Comparison of ENCODE assay signal across 21 cellular contexts in the genomic region with DNA sequence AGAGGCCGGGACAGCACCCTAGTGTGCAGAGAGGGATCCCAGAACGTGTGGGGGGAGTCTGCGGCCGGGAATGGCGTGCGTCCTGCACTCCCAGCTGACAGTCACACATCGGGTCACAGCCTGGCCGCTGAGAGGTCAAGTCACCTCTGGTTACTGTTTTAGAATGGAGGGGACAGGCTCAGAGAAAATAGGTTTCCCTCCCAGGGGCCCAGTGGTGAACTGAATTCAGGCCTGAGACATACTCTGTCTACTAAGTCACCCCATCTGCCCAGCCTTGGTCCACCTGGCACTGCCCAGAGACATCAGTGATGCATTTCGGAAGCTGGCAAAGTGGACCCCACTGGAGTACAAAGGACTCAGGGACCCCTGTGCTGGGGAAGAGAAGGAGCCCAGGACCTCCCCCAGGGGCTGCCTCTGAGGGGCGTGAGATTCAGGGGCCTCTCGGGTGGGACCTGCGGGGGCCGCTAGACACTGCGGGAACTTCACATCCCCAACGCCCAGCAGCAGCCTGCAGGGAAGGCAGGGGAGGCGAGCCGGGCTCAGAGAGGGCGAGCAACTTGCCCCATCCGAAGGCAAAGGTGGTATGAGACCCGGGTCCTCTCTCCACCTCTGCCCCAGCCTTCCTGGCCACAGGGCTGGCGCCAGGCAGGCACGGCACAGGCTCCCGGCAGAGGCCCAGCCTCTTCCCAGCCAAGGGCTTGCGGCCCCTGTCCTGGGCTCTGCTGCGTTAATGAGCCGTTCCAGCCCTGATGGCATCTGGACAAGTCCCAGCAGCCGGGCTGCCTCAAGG. TPM values are rescaled to one million over a fixed set of nuclear protein-coding genes. Genes with fewer than 3 reads are reported as not detected.
DNase-seq lines count a peak whose midpoint lies in the region; ATAC-seq and TF ChIP-seq lines count a peak whose summit lies in the region.
"Had no signal": no experiment of that assay in that cellular context is flagged by ENCODE, and none has a peak within 500 bp of the region (broad histone marks: within the 10 kb centered on the region; RNA-seq: fewer than 3 reads in every experiment).

No MANE protein-coding gene starts in this region.

- no peak overlapping the region for H3K27ac Mint-ChIP-seq in glutamatergic neuron (ENCODE audit: unreplicated experiment)
- H3K27ac Mint-ChIP-seq: activated CD4-positive, alpha-beta T cell treated with anti-CD3 and anti-CD28 coated beads, Interleukin-2, amount 10 ng/mL, durations not matched to agents 7 days and 5 days; activated T-helper 2 cell treated with anti-CD3 and anti-CD28 coated beads, Interferon-gamma antibody, Interleukin-2, Interleukin-4, amounts not matched to agents 10 μg/mL and 5 μg/mL and 100 μg/mL, durations not matched to agents 14 hours and 24 hours and 36 hours; T-helper 1 cell treated with Interleukin-12 subunit alpha and Interleukin-12 subunit beta and Interleukin-4 antibody, amounts not matched to agents 30 μg/mL and 1 μg/mL, for 36 hours had no signal

- peak overlapping the region; percentile 42 for H3K4me3 Mint-ChIP-seq in glutamatergic neuron (ENCODE audit: unreplicated experiment)
- H3K4me3 Mint-ChIP-seq: activated CD4-positive, alpha-beta T cell treated with anti-CD3 and anti-CD28 coated beads, Interleukin-2, amount 10 ng/mL, durations not matched to agents 7 days and 5 days; T-helper 1 cell treated with Interleukin-12 subunit alpha and Interleukin-12 subunit beta and Interleukin-4 antibody, amounts not matched to agents 30 μg/mL and 1 μg/mL, for 36 hours had no signal

- peaks cover 16% of the 10 kb centered on the region for H3K27me3 Mint-ChIP-seq in glutamatergic neuron (ENCODE audit: unreplicated experiment)

- H3K4me3 ChIP-seq in H7 (ENCODE audit: insufficient read depth, low read depth, low read length), result peak overlapping the region; percentile 30; the same call in 1 of the 2 replicates
- no peak overlapping the region for H3K4me3 ChIP-seq in RWPE2 (ENCODE audit: severe bottlenecking)
- H3K4me3 ChIP-seq in neuron (ENCODE audit: low read length), result peak overlapping the region; percentile 36
- H3K4me3 ChIP-seq: body of pancreas had no signal

- H2AFZ ChIP-seq in neuron (ENCODE audit: low read depth, low read length), result no peak overlapping the region

- H3K27me3 ChIP-seq in H7 (ENCODE audit: control insufficient read depth, insufficient read depth, low read length) (peaks cover 85% of the 10 kb centered on the region), RWPE2 (ENCODE audit: insufficient read depth, poor library complexity, severe bottlenecking) (peaks cover 37% of the 10 kb centered on the region), neuron (ENCODE audit: insufficient read depth, low read length) (peaks cover 79% of the 10 kb centered on the region)

- peaks cover 11% of the 10 kb centered on the region for H3K9me3 Mint-ChIP-seq in glutamatergic neuron (ENCODE audit: unreplicated experiment)
- H3K9me3 Mint-ChIP-seq: activated CD4-positive, alpha-beta T cell treated with anti-CD3 and anti-CD28 coated beads, Interleukin-2, amount 10 ng/mL, durations not matched to agents 7 days and 5 days; activated T-helper 2 cell treated with anti-CD3 and anti-CD28 coated beads, Interferon-gamma antibody, Interleukin-2, Interleukin-4, amounts not matched to agents 10 μg/mL and 5 μg/mL and 100 μg/mL, durations not matched to agents 14 hours and 24 hours and 36 hours; T-helper 1 cell treated with Interleukin-12 subunit alpha and Interleukin-12 subunit beta and Interleukin-4 antibody, amounts not matched to agents 30 μg/mL and 1 μg/mL, for 36 hours had no signal

- H3K36me3 ChIP-seq in H7 (replicated peaks; ENCODE audit: control insufficient read depth, insufficient read depth, low read length) (no peaks in the 10 kb centered on the region), RWPE2 (ENCODE audit: low read depth) (no peaks in the 10 kb centered on the region), neuron (ENCODE audit: insufficient read depth, low read length) (no peaks in the 10 kb centered on the region)
- H3K36me3 ChIP-seq: stomach, upper lobe of left lung had no signal

- DNase-seq in H7 (peak; percentile 69), RWPE2 (ENCODE audit: low spot score) (peak; percentile 66), glutamatergic neuron (peak; percentile 63), posterior vena cava (ENCODE audit: low spot score) (no peak), NCI-H446 treated with DMSO at 0.1 percent for 48 hours (lab: John Stamatoyannopoulos, UW) (no peak)
- DNase-seq: activated CD4-positive, alpha-beta T cell treated with anti-CD3 and anti-CD28 coated beads, Interleukin-2, amount 10 ng/mL, durations not matched to agents 7 days and 5 days; AML-193; body of pancreas; cortex of kidney; EL; foreskin keratinocyte; MM.1S; nucleus accumbens; stimulated activated CD4-positive, alpha-beta T cell treated with anti-CD3 and anti-CD28 coated beads, Interleukin-12 subunit alpha, Interleukin-12 subunit beta, amount 100 ng/mL, for 4 hours; stomach had no signal

- no peak overlapping the region for H3K27ac ChIP-seq in RWPE2 (ENCODE audit: poor library complexity, severe bottlenecking)
- H3K27ac ChIP-seq: body of pancreas, epithelial cell of prostate, foreskin keratinocyte, stomach, upper lobe of left lung had no signal

- peaks cover 7% of the 10 kb centered on the region for H3K4me1 ChIP-seq in RWPE2 (ENCODE audit: insufficient read depth, poor library complexity, severe bottlenecking)
- peaks cover 9% of the 10 kb centered on the region for H3K4me1 ChIP-seq in neuron (ENCODE audit: insufficient read depth, low read length)
- H3K4me1 ChIP-seq: foreskin keratinocyte had no signal

- H3K36me3 Mint-ChIP-seq in glutamatergic neuron (ENCODE audit: unreplicated experiment), result no peaks in the 10 kb centered on the region

- TF ChIP-seq CTCF in RWPE2 (IDR thresholded peaks at IDR 0.05; ENCODE audit: poor library complexity, severe bottlenecking) (no peak), glutamatergic neuron (IDR thresholded peaks at IDR 0.05; ENCODE audit: partially characterized antibody, unreplicated experiment) (no peak)

- intact Hi-C loops in posterior vena cava (cut with DNase I), result no loop called here

- H3K9me3 ChIP-seq in RWPE2 (ENCODE audit: severe bottlenecking) (no peaks in the 10 kb centered on the region), neuron (ENCODE audit: low read length) (no peaks in the 10 kb centered on the region)
- H3K9me3 ChIP-seq: body of pancreas, stomach, upper lobe of left lung had no signal

- H3K4me1 Mint-ChIP-seq in glutamatergic neuron (ENCODE audit: low read depth, unreplicated experiment), result peaks cover 19% of the 10 kb centered on the region
- H3K4me1 Mint-ChIP-seq: activated CD4-positive, alpha-beta T cell treated with anti-CD3 and anti-CD28 coated beads, Interleukin-2, amount 10 ng/mL, durations not matched to agents 7 days and 5 days had no signal

- ATAC-seq in RWPE2 (ENCODE audit: low read depth) (peak; percentile 6; the same call in 1 of the 3 replicates), GM19452 (IDR thresholded peaks at IDR 0.05; ENCODE audit: unreplicated experiment) (no peak)
- ATAC-seq: body of pancreas, foreskin keratinocyte had no signal

RNA-seq across cellular contexts. Expression of a gene that starts 0.9 kb away (rescaled TPM):
- not detected in 2 replicates for total RNA-seq in H7 (2014; rRNA removed; shearing (Covaris generic))
- total RNA-seq in glutamatergic neuron (ENCODE audit: unreplicated experiment), result 7.8 TPM
- not detected for total RNA-seq in posterior vena cava
- total RNA-seq: activated CD4-positive, alpha-beta T cell treated with anti-CD3 and anti-CD28 coated beads, Interleukin-2, amount 10 ng/mL, durations not matched to agents 7 days and 5 days; activated T-helper 2 cell treated with anti-CD3 and anti-CD28 coated beads, Interferon-gamma antibody, Interleukin-2, Interleukin-4, amounts not matched to agents 10 μg/mL and 5 μg/mL and 100 μg/mL, durations not matched to agents 14 hours and 24 hours and 36 hours; body of pancreas; foreskin keratinocyte; stomach had no signal

RNA-seq across cellular contexts. Expression of a gene that starts 23.9 kb away (rescaled TPM):
- total RNA-seq in H7 (2014; rRNA removed; shearing (Covaris generic)), result 13.2 and 16.1 TPM in 2 replicates
- total RNA-seq in glutamatergic neuron (ENCODE audit: unreplicated experiment) (50.9 TPM), posterior vena cava (10 to 100 TPM; 61.4 to 70.0 TPM)

RNA-seq across cellular contexts. Expression of a gene that starts 35.4 kb away (rescaled TPM):
- 0.44 TPM in 1 of 2 replicates, not detected in the other for total RNA-seq in H7 (2014; rRNA removed; shearing (Covaris generic))
- total RNA-seq in glutamatergic neuron (ENCODE audit: unreplicated experiment), result not detected
- total RNA-seq in posterior vena cava, result not detected
- total RNA-seq: activated CD4-positive, alpha-beta T cell treated with anti-CD3 and anti-CD28 coated beads, Interleukin-2, amount 10 ng/mL, durations not matched to agents 7 days and 5 days; stomach; upper lobe of left lung had no signal

RNA-seq across cellular contexts. Expression of a gene that starts 40.3 kb away (rescaled TPM):
- total RNA-seq in H7 (2014; rRNA removed; shearing (Covaris generic)), result 305 and 403 TPM in 2 replicates
- total RNA-seq in glutamatergic neuron (ENCODE audit: unreplicated experiment), result 302 TPM
- total RNA-seq in posterior vena cava, result 100 to 1,000 TPM; 112 to 116 TPM

RNA-seq across cellular contexts. Expression of a gene that starts 45.5 kb away (rescaled TPM):
- 4,719 and 5,018 TPM in 2 replicates for total RNA-seq in H7 (2014; rRNA removed; shearing (Covaris generic))
- total RNA-seq in glutamatergic neuron (ENCODE audit: unreplicated experiment), result 1,772 TPM
- 1,000 to 10,000 TPM; 1,131 to 1,263 TPM for total RNA-seq in posterior vena cava

Comparison
In these comparisons a context has a peak if more than half of its experiments do, and no peak if none do; other contexts are left out.
1. DNase-seq: peak in H7 (single experiment), RWPE2 (single experiment) and glutamatergic neuron (single experiment); none in posterior vena cava (single experiment) and NCI-H446 treated with DMSO at 0.1 percent for 48 hours (single experiment).